ENCODE assay signal across 8 cellular contexts in the genomic region with DNA sequence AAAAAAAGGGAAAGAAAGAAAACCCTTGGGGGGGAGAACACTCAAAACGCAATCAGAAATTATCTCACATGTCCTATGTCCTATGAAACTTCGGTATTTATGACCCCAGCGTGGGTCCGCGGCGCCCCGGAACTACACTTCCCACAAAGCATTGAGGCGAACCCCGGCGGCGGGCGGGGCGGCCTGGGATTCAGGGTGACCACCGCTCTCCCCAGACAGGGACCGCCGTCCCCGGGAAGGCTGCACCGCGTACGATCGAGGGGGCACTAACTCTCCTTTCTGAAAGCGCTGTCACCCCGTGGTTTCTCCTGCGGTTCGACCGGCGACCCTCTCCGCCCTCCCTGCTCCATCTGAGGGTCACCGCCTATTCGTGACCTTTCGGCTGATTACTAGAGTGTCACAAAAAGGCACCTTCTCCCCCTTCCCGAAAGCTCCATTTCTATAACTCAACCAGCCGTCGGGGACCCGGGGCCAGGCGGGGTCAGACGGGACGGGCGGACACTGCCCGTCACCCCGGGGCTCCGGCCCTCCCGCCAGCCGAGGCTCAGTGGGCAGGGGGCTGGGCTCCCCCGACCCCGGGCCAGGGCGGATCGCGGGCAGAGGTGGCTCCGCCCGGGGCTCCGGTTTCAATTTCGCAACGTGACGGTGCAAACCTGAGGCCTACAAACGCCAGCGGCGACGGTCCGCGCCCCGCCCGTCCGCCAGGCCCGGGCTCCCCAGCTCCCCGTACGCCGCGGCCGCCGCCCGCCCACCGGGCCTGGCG. TPM values are rescaled to one million over a fixed set of nuclear protein-coding genes. Genes with fewer than 3 reads are reported as not detected.
DNase-seq lines count a peak whose midpoint lies in the region; ATAC-seq, FAIRE-seq and TF ChIP-seq lines count a peak whose summit lies in the region.

No MANE protein-coding gene starts in this region.

- FAIRE-seq in frontal cortex (lab: Jason Lieb, UNC), result no peak

- TF ChIP-seq CTCF in neutrophil (IDR thresholded peaks at IDR 0.05), result no peak

- H3K36me3 Mint-ChIP-seq in activated naive CD4-positive, alpha-beta T cell treated with anti-CD3 and anti-CD28 coated beads for 36 hours (ENCODE audit: low read depth), result peaks cover 2% of the 10 kb centered on the region

- peak overlapping the region; percentile 77 for H3K4me3 Mint-ChIP-seq in activated naive CD4-positive, alpha-beta T cell treated with anti-CD3 and anti-CD28 coated beads for 36 hours

- intact Hi-C loops in activated naive CD4-positive, alpha-beta T cell treated with anti-CD3 and anti-CD28 coated beads for 36 hours (cut with micrococcal nuclease), result loop anchor here (1.0 to 5.0 kb wide), 6 partner anchors 56 to 1269 kb away; a partner anchor contains a TSS

- peak; percentile 67 for ATAC-seq in GM21447 (IDR thresholded peaks at IDR 0.05; ENCODE audit: unreplicated experiment)

- H3K27me3 ChIP-seq in HUES6 (ENCODE audit: control insufficient read depth, insufficient read depth, low read length) (no peaks in the 10 kb centered on the region), neutrophil (peaks cover 8% of the 10 kb centered on the region)

- no peaks in the 10 kb centered on the region for H3K27me3 Mint-ChIP-seq in activated naive CD4-positive, alpha-beta T cell treated with anti-CD3 and anti-CD28 coated beads for 36 hours (ENCODE audit: low read depth)

- H3K27ac Mint-ChIP-seq in activated naive CD4-positive, alpha-beta T cell treated with anti-CD3 and anti-CD28 coated beads for 36 hours, result peak overlapping the region; percentile 75

- CTCF ChIA-PET in activated naive CD4-positive, alpha-beta T cell treated with anti-CD3 and anti-CD28 coated beads for 36 hours (lab: Charles Lee), result no interaction called here

- H3K9ac ChIP-seq in HUES6 (ENCODE audit: low read length), result peak overlapping the region; percentile 72

- H3K27ac ChIP-seq in HUES6 (ENCODE audit: low read depth, low read length) (peak overlapping the region; percentile 74; the same call in 1 of the 2 replicates), neutrophil (peak overlapping the region; percentile 94)

- no peaks in the 10 kb centered on the region for H3K9me3 Mint-ChIP-seq in activated naive CD4-positive, alpha-beta T cell treated with anti-CD3 and anti-CD28 coated beads for 36 hours

- H3K36me3 ChIP-seq in HUES6 (ENCODE audit: control insufficient read depth, insufficient read depth, low read length) (no peaks in the 10 kb centered on the region), neutrophil (no peaks in the 10 kb centered on the region)

- DNase-seq in DMS 273 treated with DMSO at 0.1 percent for 48 hours (lab: John Stamatoyannopoulos, UW) (peak; percentile 28), SHP77 (lab: John Stamatoyannopoulos, UW) (peak; percentile 31 to 66), frontal cortex (ENCODE audit: low spot score in 2 of 2) (peak; percentile 67 to 72), superior temporal gyrus (ENCODE audit: extremely low spot score) (peak; percentile 68)
- peak; percentile 48 for DNase-seq in activated naive CD4-positive, alpha-beta T cell treated with anti-CD3 and anti-CD28 coated beads for 36 hours

- peaks cover 21% of the 10 kb centered on the region for H3K4me1 ChIP-seq in HUES6 (ENCODE audit: control insufficient read depth, insufficient read depth, low read length)
- peaks cover 15% of the 10 kb centered on the region in 2 experiments for H3K4me1 ChIP-seq in neutrophil (ENCODE audit: control insufficient read depth in 1 of 2, insufficient read depth in 1 of 2, low read depth in 1 of 2, low read length in 1 of 2)

- H3K4me3 ChIP-seq in HUES6 (ENCODE audit: low read depth, low read length) (peak overlapping the region; percentile 82), neutrophil (ENCODE audit: low read depth in 1 of 2, low read length in 1 of 2) (peak overlapping the region; percentile 84 to 95)

- H3K9me3 ChIP-seq in HUES6 (ENCODE audit: control insufficient read depth, insufficient read depth, low read depth, low read length) (no peaks in the 10 kb centered on the region), neutrophil (no peaks in the 10 kb centered on the region)

- H3K4me1 Mint-ChIP-seq in activated naive CD4-positive, alpha-beta T cell treated with anti-CD3 and anti-CD28 coated beads for 36 hours (ENCODE audit: low read depth), result peaks cover 31% of the 10 kb centered on the region

RNA-seq across cellular contexts. Expression of a gene that starts 1.3 kb away (rescaled TPM):
- total RNA-seq in activated naive CD4-positive, alpha-beta T cell treated with anti-CD3 and anti-CD28 coated beads for 36 hours, result 10 to 100 TPM; 56.8 to 58.1 TPM
- total RNA-seq in frontal cortex, result 95.0 TPM

RNA-seq across cellular contexts. Expression of a gene that starts 42.1 kb away (rescaled TPM):
- 1 to 10 TPM; 2.3 TPM for total RNA-seq in activated naive CD4-positive, alpha-beta T cell treated with anti-CD3 and anti-CD28 coated beads for 36 hours
- total RNA-seq in frontal cortex, result 37.1 TPM

Comparison
In these comparisons a context has a peak if more than half of its experiments do, and no peak if none do; other contexts are left out.
1. Peak in every context shown above with its lines: DNase-seq, ATAC-seq, H3K4me3 ChIP-seq and H3K27ac ChIP-seq.
2. RNA of a gene that starts 42.1 kb away (total RNA-seq): 37.1 TPM in frontal cortex (single experiment); 2.3 TPM in activated naive CD4-positive, alpha-beta T cell treated with anti-CD3 and anti-CD28 coated beads for 36 hours; every median in the first group is over 10 times any median in the second.